10 cellular contexts compared by ENCODE assay signal in genomic region chr11:13261600-13262061, GRCh38. TPM values are rescaled to one million over a fixed set of nuclear protein-coding genes. Genes with fewer than 3 reads are reported as not detected.
DNase-seq lines count a peak whose midpoint lies in the region; ATAC-seq, FAIRE-seq and TF ChIP-seq lines count a peak whose summit lies in the region.
"Had no signal": no experiment of that assay in that cellular context is flagged by ENCODE, and none has a peak within 500 bp of the region (broad histone marks: within the 10 kb centered on the region; RNA-seq: fewer than 3 reads in every experiment).

No MANE protein-coding gene starts in this region.

- no peak overlapping the region for H3K27ac ChIP-seq in HepG2 (ENCODE audit: extremely low read length, insufficient read depth, low read length)
- peak overlapping the region in 3 of 4 donors; percentile 44 to 90 (median 85) for H3K27ac ChIP-seq in tibial nerve
- H3K27ac ChIP-seq: colonic mucosa, VCaP had no signal

- no peak overlapping the region for H3K9ac ChIP-seq in HepG2 (ENCODE audit: insufficient read depth, low read depth, low read length)

- CTCF ChIA-PET in HepG2 (lab: Yijun Ruan, JAX; ENCODE audit: low intra/inter-chr PET ratio, low total read pairs), result no interaction called here

- no peaks in the 10 kb centered on the region for H3K36me3 ChIP-seq in bronchial epithelial cell (ENCODE audit: control insufficient read depth, insufficient read depth, low read length)
- H3K36me3 ChIP-seq in HepG2 (replicated peaks in 1 of 2; ENCODE audit: control insufficient read depth in 1 of 2, insufficient read depth in 2 of 2, low read length in 2 of 2), result no peaks in the 10 kb centered on the region
- no peaks in the 10 kb centered on the region for H3K36me3 ChIP-seq in tibial nerve
- H3K36me3 ChIP-seq: colonic mucosa had no signal

- no peaks in the 10 kb centered on the region for H4K20me1 ChIP-seq in HepG2 (ENCODE audit: insufficient read depth, low read length)

- TF ChIP-seq EP300 in HepG2 (IDR thresholded peaks at IDR 0.05; ENCODE audit: low read depth in 2 of 2, low read length in 2 of 2) (no peak), HepG2 (CRISPR knock-in tag; IDR thresholded peaks at IDR 0.05; ENCODE audit: borderline replicate concordance) (no peak), tibial nerve (IDR thresholded peaks at IDR 0.05) (peak in 1 of 2 donors; percentile 58)

- no peak overlapping the region for H3K4me2 ChIP-seq in HepG2 (ENCODE audit: low read depth, low read length)

- WGBS in HepG2 (ENCODE audit: low lambda C conversion rate), result 13% methylated on average over 8 of the region's 8 CpGs
- 47 to 58% methylated on average over 8 of the region's 8 CpGs for whole genome bisulfite sequencing in tibial nerve, 2 donors

- in situ Hi-C loops in HepG2 (cut with HindIII; ENCODE audit: extremely low pct_ligation_motif_present, low pct_unique_long_range_greater_than_20kb), result no loop called here

- H3K79me2 ChIP-seq in HepG2 (ENCODE audit: insufficient read depth, low read length), result no peaks in the 10 kb centered on the region

- H3K4me3 ChIP-seq in bronchial epithelial cell (ENCODE audit: low read depth, low read length) (no peak overlapping the region), HepG2 (replicated peaks in 1 of 3; ENCODE audit: insufficient read depth in 1 of 3, low read depth in 2 of 3, low read length in 3 of 3) (no peak overlapping the region), tibial nerve (no peak overlapping the region)
- H3K4me3 ChIP-seq: colonic mucosa had no signal

- no peak overlapping the region for H2AFZ ChIP-seq in HepG2 (ENCODE audit: low read length)

- H3K4me1 ChIP-seq in HepG2 (ENCODE audit: insufficient read depth, low read length) (peaks cover 10% of the 10 kb centered on the region; the same call in 1 of the 2 replicates), tibial nerve (peaks cover 0 to 45% (median 23%) of the 10 kb centered on the region in 4 donors)
- H3K4me1 ChIP-seq: colonic mucosa had no signal

- TF ChIP-seq CTCF in bronchial epithelial cell (IDR thresholded peaks at IDR 0.05; ENCODE audit: insufficient read depth, low read length, severe bottlenecking), result no peak
- no peak for TF ChIP-seq CTCF in HepG2 (CRISPR knock-in tag; IDR thresholded peaks at IDR 0.05)
- no peak for TF ChIP-seq CTCF in tibial nerve (IDR thresholded peaks at IDR 0.05)

- POLR2A ChIA-PET in HepG2 (lab: Yijun Ruan, JAX), result no interaction called here

- H3K9me3 ChIP-seq in HepG2 (ENCODE audit: low read length) (no peaks in the 10 kb centered on the region), tibial nerve (no peaks in the 10 kb centered on the region)
- H3K9me3 ChIP-seq: colonic mucosa had no signal

- peak; percentile 90 for DNase-seq in HS-5 (ENCODE audit: low read depth)
- DNase-seq in bronchial epithelial cell (ENCODE audit: low read depth), result peak; percentile 94
- DNase-seq in HepG2 (ENCODE audit: low spot score), result no peak
- DNase-seq in tibial nerve (ENCODE audit: low spot score in 2 of 2), result peak in 1 of 2 donors; percentile 25
- no peak for DNase-seq in NCI-H2107 (lab: John Stamatoyannopoulos, UW)
- DNase-seq: colonic mucosa had no signal

- ATAC-seq in HepG2 (no peak), GM19328 (IDR thresholded peaks at IDR 0.05; ENCODE audit: unreplicated experiment) (no peak), GM19023 (IDR thresholded peaks at IDR 0.05; ENCODE audit: unreplicated experiment) (no peak), HG02610 (IDR thresholded peaks at IDR 0.05; ENCODE audit: unreplicated experiment) (no peak)

- TF ChIP-seq POLR2A in HepG2 (IDR thresholded peaks at IDR 0.05; ENCODE audit: insufficient read depth in 1 of 2, low read depth in 2 of 2, low read length in 2 of 2) (no peak), tibial nerve (IDR thresholded peaks at IDR 0.05) (no peak)

- BruUV-seq in HepG2 (replicated peaks; lab: Mats Ljungman, UMichigan), result no TSS peak

- FAIRE-seq in bronchial epithelial cell (lab: Jason Lieb, UNC) (peak; percentile 52), HepG2 (lab: Jason Lieb, UNC) (no peak)

- H3K27me3 ChIP-seq in bronchial epithelial cell (ENCODE audit: control insufficient read depth, insufficient read depth, low read length) (no peaks in the 10 kb centered on the region), HepG2 (ENCODE audit: control insufficient read depth in 1 of 2, insufficient read depth in 2 of 2, low read length in 2 of 2) (peaks cover 1 to 18% of the 10 kb centered on the region in 2 experiments; a peak in 4 of 5 replicates), tibial nerve (no peaks in the 10 kb centered on the region)
- H3K27me3 ChIP-seq: colonic mucosa had no signal

- no peak for TF ChIP-seq RAD21 in HepG2 (CRISPR knock-in tag; IDR thresholded peaks at IDR 0.05)

- intact Hi-C loops in HepG2 (cut with micrococcal nuclease; ENCODE audit: unreplicated experiment), result no loop called here

TF ChIP-seq in HepG2, 621 proteins besides CTCF, POLR2A, EP300 and RAD21:
- no peak for TF ChIP-seq IRF2 (CRISPR knock-in tag; IDR thresholded peaks at IDR 0.05)
- peak; percentile 26; the same call in 1 of the 2 replicates for TF ChIP-seq FOSL2 (CRISPR knock-in tag; IDR thresholded peaks at IDR 0.05)
- TF ChIP-seq ARID5B (CRISPR knock-in tag; IDR thresholded peaks at IDR 0.05), result no peak

RNA-seq across cellular contexts. Expression of gene BMAL1, which starts 16.0 kb away (rescaled TPM):
- total RNA-seq in bronchial epithelial cell (36.6 and 39.9 TPM in 2 replicates), HepG2 (2016; rRNA removed; fragmentation: Illumina TruSeq; extraction: Trizol) (4.8 and 5.0 TPM in 2 replicates), tibial nerve (10 to 100 TPM; 34.5 to 61.2 (median 58.0) TPM)
- total RNA-seq in HepG2 (2016; cell fraction: cytosol; rRNA removed; fragmentation: Illumina TruSeq; extraction: Trizol; ENCODE audit: low read depth), result 1.9 and 3.3 TPM in 2 replicates
- total RNA-seq in HepG2 (2016; cell fraction: insoluble cytoplasmic fraction; rRNA removed; fragmentation: Illumina TruSeq; extraction: Trizol), result 4.8 and 5.5 TPM in 2 replicates
- total RNA-seq in HepG2 (2016; cell fraction: membrane; rRNA removed; fragmentation: Illumina TruSeq; extraction: Trizol), result 5.3 and 5.5 TPM in 2 replicates
- total RNA-seq in HepG2 (2016; cell fraction: nucleus; rRNA removed; fragmentation: Illumina TruSeq; extraction: Trizol), result 5.3 and 7.6 TPM in 2 replicates
- 3.3 and 4.5 TPM in 2 replicates for polyA plus RNA-seq in HepG2 (2011; rRNA removed)
- 2.1 and 2.8 TPM in 2 replicates for polyA plus RNA-seq in HepG2 (2011; cell fraction: cytosol; rRNA removed)
- 4.7 and 5.0 TPM in 2 replicates for polyA plus RNA-seq in HepG2 (2011; cell fraction: nucleus; rRNA removed)
- 5.6 and 6.9 TPM in 2 replicates for polyA plus RNA-seq in HepG2 (2012)
- polyA plus RNA-seq in HepG2 (2016; cell fraction: cytosol; fragmentation: Illumina TruSeq; extraction: Trizol; ENCODE audit: low read depth), result 1.5 and 2.8 TPM in 2 replicates
- 3.8 and 4.8 TPM in 2 replicates for polyA plus RNA-seq in HepG2 (2016; cell fraction: insoluble cytoplasmic fraction; fragmentation: Illumina TruSeq; extraction: Trizol; ENCODE audit: low read depth)
- 3.2 and 5.1 TPM in 2 replicates for polyA plus RNA-seq in HepG2 (2016; cell fraction: membrane; fragmentation: Illumina TruSeq; extraction: Trizol; ENCODE audit: low read depth)
- polyA plus RNA-seq in HepG2 (2016; cell fraction: nucleus; fragmentation: Illumina TruSeq; extraction: Trizol; ENCODE audit: insufficient read depth, low read depth), result 5.1 and 8.2 TPM in 2 replicates
- 5.9 and 21.3 TPM in 2 replicates for polyA minus RNA-seq in HepG2 (2011; rRNA and poly(A)+ RNA removed; ENCODE audit: low replicate concordance)
- 3.9 and 8.9 TPM in 2 replicates for polyA minus RNA-seq in HepG2 (2011; cell fraction: cytosol; rRNA and poly(A)+ RNA removed)
- polyA minus RNA-seq in HepG2 (2011; cell fraction: nucleus; rRNA and poly(A)+ RNA removed), result 9.0 and 14.3 TPM in 2 replicates

Comparison
In these comparisons a context has a peak if more than half of its experiments do, and no peak if none do; other contexts are left out.
1. DNase-seq: peak in HS-5 (single experiment) and bronchial epithelial cell (single experiment); none in HepG2 (single experiment) and NCI-H2107 (single experiment).